8 cellular contexts compared by ENCODE assay signal in the genomic region with DNA sequence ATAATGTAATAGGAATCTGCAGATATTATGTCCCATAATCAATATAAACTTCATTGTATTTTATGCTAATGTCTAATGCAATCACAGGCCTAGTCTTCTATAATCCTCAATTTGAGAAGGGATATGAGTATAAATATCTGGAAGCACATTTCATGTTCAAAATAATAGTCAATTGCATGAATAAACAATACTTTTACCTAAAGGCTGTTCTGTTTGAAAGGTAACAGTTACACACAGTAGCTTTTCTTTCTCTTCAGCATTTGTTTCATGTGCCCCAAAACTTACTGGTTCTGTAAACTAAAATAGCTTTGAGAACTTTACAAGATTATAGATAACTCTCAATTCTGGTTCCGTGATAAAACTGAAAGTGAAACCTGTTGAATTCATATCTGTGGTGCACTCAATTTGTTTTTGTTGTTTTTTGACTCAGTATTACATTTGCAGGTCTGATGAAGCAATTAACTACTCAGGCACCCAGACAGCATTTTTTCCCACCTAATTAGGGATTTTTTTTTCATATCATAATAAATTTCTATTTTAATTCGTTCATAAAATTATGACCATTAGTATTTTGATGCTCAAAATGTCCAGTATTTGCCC.
DNase-seq lines count a peak whose midpoint lies in the region; ATAC-seq and TF ChIP-seq lines count a peak whose summit lies in the region.

No MANE protein-coding gene starts in this region.

- TF ChIP-seq EP300 in transverse colon (IDR thresholded peaks at IDR 0.05; ENCODE audit: low read depth): no peak

- H3K4me3 ChIP-seq in transverse colon (peak overlapping the region in 1 of 4 donors; percentile 32), BE2C (ENCODE audit: low read depth, low read length) (no peak overlapping the region)

- no peak overlapping the region for H3K27ac ChIP-seq in transverse colon

- H3K27me3 Mint-ChIP-seq in activated naive CD4-positive, alpha-beta T cell treated with anti-CD3 and anti-CD28 coated beads, Interleukin-2, amount 10 ng/mL, durations not matched to agents 7 days and 5 days: no peaks in the 10 kb centered on the region
- no peaks in the 10 kb centered on the region for H3K27me3 Mint-ChIP-seq in activated CD8-positive, alpha-beta T cell treated with anti-CD3 and anti-CD28 coated beads, Interleukin-2, amount 10 ng/mL, durations not matched to agents 7 days and 5 days (ENCODE audit: low read depth)
- no peaks in the 10 kb centered on the region for H3K27me3 Mint-ChIP-seq in natural killer cell (ENCODE audit: low read depth in 2 of 2)

- in situ Hi-C loops in transverse colon (cut with MboI; ENCODE audit: low pct_ligation_motif_present in 1 of 4, low pct_unique_long_range_greater_than_20kb in 1 of 4, low sequenced_read_pairs in 3 of 4): no loop called here

- DNase-seq in activated naive CD4-positive, alpha-beta T cell treated with anti-CD3 and anti-CD28 coated beads, Interleukin-2, amount 10 ng/mL, durations not matched to agents 7 days and 5 days: no peak
- no peak for DNase-seq in activated naive CD4-positive, alpha-beta T cell treated with anti-CD3 and anti-CD28 coated beads, Interleukin-2, amount 50 U/mL, for 16 hours
- no peak for DNase-seq in activated CD8-positive, alpha-beta T cell treated with anti-CD3 and anti-CD28 coated beads, Interleukin-2, amount 10 ng/mL, durations not matched to agents 7 days and 5 days
- DNase-seq in natural killer cell (no peak), NCI-H748 treated with DMSO at 0.1 percent for 48 hours (lab: John Stamatoyannopoulos, UW) (no peak), transverse colon (no peak), BE2C (no peak)

- intact Hi-C loops in natural killer cell (cut with micrococcal nuclease): no loop called here
- intact Hi-C loops in transverse colon (cut with DNase I; ENCODE audit: low total_unique reads): no loop called here

- H3K9me3 Mint-ChIP-seq in activated naive CD4-positive, alpha-beta T cell treated with anti-CD3 and anti-CD28 coated beads, Interleukin-2, amount 10 ng/mL, durations not matched to agents 7 days and 5 days: no peaks in the 10 kb centered on the region
- H3K9me3 Mint-ChIP-seq in activated CD8-positive, alpha-beta T cell treated with anti-CD3 and anti-CD28 coated beads, Interleukin-2, amount 10 ng/mL, durations not matched to agents 7 days and 5 days (ENCODE audit: insufficient read depth): peaks cover 4% of the 10 kb centered on the region
- H3K9me3 Mint-ChIP-seq in natural killer cell: peaks cover under 1 to 2% of the 10 kb centered on the region in 2 donors

- POLR2A ChIA-PET in activated CD8-positive, alpha-beta T cell treated with anti-CD3 and anti-CD28 coated beads, Interleukin-2, amount 10 ng/mL, durations not matched to agents 7 days and 5 days (lab: Charles Lee): no interaction called here

- H3K36me3 ChIP-seq in transverse colon (no peaks in the 10 kb centered on the region), BE2C (no peaks in the 10 kb centered on the region)

- peak; percentile 80 for ATAC-seq in HG03175 (IDR thresholded peaks at IDR 0.05; ENCODE audit: unreplicated experiment)
- peak; percentile 64 for ATAC-seq in activated CD8-positive, alpha-beta T cell treated with anti-CD3 and anti-CD28 coated beads, Interleukin-2, amount 10 ng/mL, durations not matched to agents 7 days and 5 days
- ATAC-seq in natural killer cell: peak in 2 of 3 donors; percentile 48 to 53

- no peaks in the 10 kb centered on the region for H3K36me3 Mint-ChIP-seq in activated naive CD4-positive, alpha-beta T cell treated with anti-CD3 and anti-CD28 coated beads, Interleukin-2, amount 10 ng/mL, durations not matched to agents 7 days and 5 days
- H3K36me3 Mint-ChIP-seq in activated CD8-positive, alpha-beta T cell treated with anti-CD3 and anti-CD28 coated beads, Interleukin-2, amount 10 ng/mL, durations not matched to agents 7 days and 5 days (ENCODE audit: low read depth): no peaks in the 10 kb centered on the region
- no peaks in the 10 kb centered on the region for H3K36me3 Mint-ChIP-seq in natural killer cell

- no peaks in the 10 kb centered on the region for H3K27me3 ChIP-seq in transverse colon
- no peaks in the 10 kb centered on the region for H3K27me3 ChIP-seq in BE2C

- H3K4me1 ChIP-seq in transverse colon (no peaks in the 10 kb centered on the region), BE2C (no peaks in the 10 kb centered on the region)

- peak overlapping the region; percentile 36 for H3K4me3 Mint-ChIP-seq in activated naive CD4-positive, alpha-beta T cell treated with anti-CD3 and anti-CD28 coated beads, Interleukin-2, amount 10 ng/mL, durations not matched to agents 7 days and 5 days
- peak overlapping the region; percentile 60 for H3K4me3 Mint-ChIP-seq in activated CD8-positive, alpha-beta T cell treated with anti-CD3 and anti-CD28 coated beads, Interleukin-2, amount 10 ng/mL, durations not matched to agents 7 days and 5 days
- H3K4me3 Mint-ChIP-seq in natural killer cell: peak overlapping the region; percentile 76

- WGBS in transverse colon (ENCODE audit: low coverage in 1 of 2), 2 donors: 23 to 37% methylated on average over 2 of the region's 2 CpGs

- no peak for TF ChIP-seq POLR2A in transverse colon (IDR thresholded peaks at IDR 0.05)

- H3K9me3 ChIP-seq in transverse colon (peaks cover 0 to 6% of the 10 kb centered on the region in 2 donors), BE2C (no peaks in the 10 kb centered on the region)

- H3K4me1 Mint-ChIP-seq in activated naive CD4-positive, alpha-beta T cell treated with anti-CD3 and anti-CD28 coated beads, Interleukin-2, amount 10 ng/mL, durations not matched to agents 7 days and 5 days: peaks cover 18% of the 10 kb centered on the region
- peaks cover 13% of the 10 kb centered on the region for H3K4me1 Mint-ChIP-seq in activated CD8-positive, alpha-beta T cell treated with anti-CD3 and anti-CD28 coated beads, Interleukin-2, amount 10 ng/mL, durations not matched to agents 7 days and 5 days (ENCODE audit: low read depth)
- H3K4me1 Mint-ChIP-seq in natural killer cell: peaks cover 16% of the 10 kb centered on the region in 2 donors

- CTCF ChIA-PET in activated naive CD4-positive, alpha-beta T cell treated with anti-CD3 and anti-CD28 coated beads, Interleukin-2, amount 10 ng/mL, durations not matched to agents 7 days and 5 days (lab: Charles Lee): no interaction called here
- CTCF ChIA-PET in activated CD8-positive, alpha-beta T cell treated with anti-CD3 and anti-CD28 coated beads, Interleukin-2, amount 10 ng/mL, durations not matched to agents 7 days and 5 days (lab: Charles Lee): no interaction called here

- peak overlapping the region; percentile 83 for H3K27ac Mint-ChIP-seq in activated naive CD4-positive, alpha-beta T cell treated with anti-CD3 and anti-CD28 coated beads, Interleukin-2, amount 10 ng/mL, durations not matched to agents 7 days and 5 days
- H3K27ac Mint-ChIP-seq in activated CD8-positive, alpha-beta T cell treated with anti-CD3 and anti-CD28 coated beads, Interleukin-2, amount 10 ng/mL, durations not matched to agents 7 days and 5 days: peak overlapping the region; percentile 69
- peak overlapping the region; percentile 37 to 50 for H3K27ac Mint-ChIP-seq in natural killer cell

- TF ChIP-seq CTCF in natural killer cell (IDR thresholded peaks at IDR 0.05): no peak
- no peak for TF ChIP-seq CTCF in transverse colon (IDR thresholded peaks at IDR 0.05)
- no peak for TF ChIP-seq CTCF in BE2C (IDR thresholded peaks at IDR 0.05; ENCODE audit: low read depth, low read length)
